ENCODE assay signal across 8 cellular contexts in the genomic region with DNA sequence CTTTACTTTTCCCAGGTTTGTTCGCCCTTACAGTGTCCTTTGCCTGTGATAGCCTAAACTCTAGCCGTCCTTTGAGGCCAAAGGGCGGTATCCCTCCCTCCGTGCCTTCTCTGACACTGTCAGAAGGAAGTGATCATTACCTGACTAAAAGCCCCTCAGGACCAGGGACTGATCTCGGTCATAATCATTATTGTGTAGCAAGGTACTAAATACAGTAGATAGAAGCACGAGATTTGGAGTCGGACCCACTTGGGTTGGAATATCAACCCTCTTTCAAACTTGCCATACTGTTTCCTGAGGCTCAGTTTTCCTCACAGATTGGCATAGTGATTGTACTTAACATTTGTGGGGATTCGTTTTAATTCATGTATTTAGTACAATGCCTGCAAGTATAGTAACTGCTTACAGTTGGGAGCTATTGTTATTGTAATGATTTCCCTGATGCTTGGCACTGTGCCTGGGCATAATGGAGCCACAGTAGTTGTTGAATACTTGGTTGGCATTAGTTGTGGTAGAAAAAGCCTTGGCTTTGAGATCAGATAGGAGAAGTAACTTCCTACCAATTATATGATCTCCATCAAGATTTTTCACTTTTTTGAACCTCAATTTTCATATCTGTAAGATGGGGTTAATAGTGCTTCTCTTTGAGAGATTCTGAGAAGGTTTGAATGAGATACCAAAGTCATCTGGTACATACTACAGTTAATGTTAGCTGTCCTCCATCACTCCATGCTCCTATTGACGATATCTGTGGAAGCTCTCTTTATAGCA. TPM values are rescaled to one million over a fixed set of nuclear protein-coding genes. Genes with fewer than 3 reads are reported as not detected.
DNase-seq lines count a peak whose midpoint lies in the region; ATAC-seq and TF ChIP-seq lines count a peak whose summit lies in the region.

No MANE protein-coding gene starts in this region.

- intact Hi-C loops in Caco-2 (cut with micrococcal nuclease; ENCODE audit: unreplicated experiment), result loop anchor here (1.0 to 5.0 kb wide), 3 partner anchors 36 to 55 kb away; a partner anchor contains a TSS

- H3K36me3 Mint-ChIP-seq in Caco-2 (ENCODE audit: insufficient read depth, unreplicated experiment), result peaks cover 14% of the 10 kb centered on the region

- H3K79me2 ChIP-seq in neural cell (replicated peaks; ENCODE audit: insufficient read depth, low read length), result no peaks in the 10 kb centered on the region

- POLR2A ChIA-PET in Caco-2 (lab: Charles Lee), result interaction anchor here (0.6 to 2.3 kb wide), 10 partner anchors 10 to 157 kb away, joined by 3 to 13 read pairs (median 4); a partner anchor contains a TSS

- H4K20me1 ChIP-seq in neural cell (ENCODE audit: insufficient read depth), result no peaks in the 10 kb centered on the region

- H3K4me3 ChIP-seq in Caco-2 (ENCODE audit: low read depth, low read length), result peak overlapping the region; percentile 72
- H3K4me3 ChIP-seq in LNCaP clone FGC (ENCODE audit: low read depth, low read length), result peak overlapping the region; percentile 94
- H3K4me3 ChIP-seq in coronary artery, result peak overlapping the region; percentile 83
- peak overlapping the region; percentile 75 for H3K4me3 ChIP-seq in neural cell (ENCODE audit: low read length)

- no peak for TF ChIP-seq RAD21 in neural cell (conservative IDR thresholded peaks at IDR 0.05)

- TF ChIP-seq CTCF in Caco-2 (IDR thresholded peaks at IDR 0.05; ENCODE audit: insufficient read depth in 1 of 2, low read depth in 1 of 2, low read length in 1 of 2, severe bottlenecking in 1 of 2, unreplicated experiment in 1 of 2), result no peak
- no peak for TF ChIP-seq CTCF in LNCaP clone FGC (IDR thresholded peaks at IDR 0.05; ENCODE audit: control insufficient read depth, extremely low read depth, insufficient read depth)
- no peak for TF ChIP-seq CTCF in coronary artery (IDR thresholded peaks at IDR 0.05)
- TF ChIP-seq CTCF in neural cell (IDR thresholded peaks at IDR 0.05; ENCODE audit: poor library complexity, severe bottlenecking), result no peak

- peak overlapping the region; percentile 98 for H3K27ac Mint-ChIP-seq in Caco-2 (ENCODE audit: unreplicated experiment)

- H3K9me3 Mint-ChIP-seq in Caco-2 (ENCODE audit: unreplicated experiment), result no peaks in the 10 kb centered on the region

- H3K9me3 ChIP-seq in Caco-2 (no peaks in the 10 kb centered on the region), neural cell (ENCODE audit: low read length) (no peaks in the 10 kb centered on the region)

- peak overlapping the region; percentile 51 for H2AFZ ChIP-seq in neural cell (ENCODE audit: low read depth, low read length)

- ATAC-seq in GM21723 (IDR thresholded peaks at IDR 0.05; ENCODE audit: unreplicated experiment) (no peak), HG02642 (IDR thresholded peaks at IDR 0.05; ENCODE audit: poor library complexity, unreplicated experiment) (no peak), HG03520 (IDR thresholded peaks at IDR 0.05; ENCODE audit: unreplicated experiment) (no peak)

- H3K4me1 Mint-ChIP-seq in Caco-2 (ENCODE audit: low read depth, unreplicated experiment), result no peaks in the 10 kb centered on the region

- peak overlapping the region; percentile 96 for H3K4me3 Mint-ChIP-seq in Caco-2 (ENCODE audit: unreplicated experiment)

- no peaks in the 10 kb centered on the region for H3F3A ChIP-seq in neural cell (ENCODE audit: insufficient read depth, low read length, poor library complexity, severe bottlenecking)

- TF ChIP-seq EP300 in neural cell (conservative IDR thresholded peaks at IDR 0.05; ENCODE audit: poor library complexity, severe bottlenecking), result no peak

- no peaks in the 10 kb centered on the region for H3K27me3 ChIP-seq in Caco-2 (replicated peaks; ENCODE audit: control insufficient read depth, insufficient read depth, low read length)
- H3K27me3 ChIP-seq in neural cell (ENCODE audit: insufficient read depth, low read depth, low read length), result no peaks in the 10 kb centered on the region

- H3K4me1 ChIP-seq in Caco-2, result peaks cover 23% of the 10 kb centered on the region

- H3K36me3 ChIP-seq in Caco-2 (ENCODE audit: control insufficient read depth, insufficient read depth, low read length) (no peaks in the 10 kb centered on the region), neural cell (ENCODE audit: insufficient read depth, low read length) (no peaks in the 10 kb centered on the region)

- peak overlapping the region; percentile 83 for H3K9ac ChIP-seq in neural cell (ENCODE audit: low read length)

- DNase-seq in Caco-2 (no peak), LNCaP clone FGC (ENCODE audit: low read depth) (no peak), coronary artery (ENCODE audit: low spot score) (no peak), HPDE6-E6E7 (ENCODE audit: extremely low spot score) (no peak)

- H3K9me2 ChIP-seq in neural cell (ENCODE audit: insufficient read depth, low read length), result no peaks in the 10 kb centered on the region

- peak overlapping the region; percentile 90 to 94 for H3K27ac ChIP-seq in coronary artery
- peak overlapping the region; percentile 85 for H3K27ac ChIP-seq in neural cell (ENCODE audit: low read length)

- CTCF ChIA-PET in Caco-2 (lab: Charles Lee), result interaction anchor here (0.6 to 2.8 kb wide), 7 partner anchors 44 to 210 kb away, joined by 3 to 11 read pairs (median 4); a partner anchor contains a TSS

- BruUV-seq in Caco-2 (replicated peaks; lab: Mats Ljungman, UMichigan), result TSS peak; percentile 77

- peak overlapping the region; percentile 72 for H3K4me2 ChIP-seq in neural cell (ENCODE audit: low read length)

- H3K27me3 Mint-ChIP-seq in Caco-2 (ENCODE audit: insufficient read depth, unreplicated experiment), result no peaks in the 10 kb centered on the region

TF ChIP-seq in neural cell, 6 proteins besides CTCF, POLR2A, EP300 and RAD21:
- TF ChIP-seq MXI1 (conservative IDR thresholded peaks at IDR 0.05; ENCODE audit: poor library complexity, severe bottlenecking), result no peak

RNA-seq across cellular contexts. Expression of a gene that starts 0.8 kb away (rescaled TPM):
- 21.7 and 24.3 TPM in 2 replicates for total RNA-seq in Caco-2 (2022)
- 54.9 and 55.0 TPM in 2 replicates for polyA plus RNA-seq in neural cell
- polyA minus RNA-seq in neural cell, result 19.0 and 22.7 TPM in 2 replicates

RNA-seq across cellular contexts. Expression of a gene that starts 26.4 kb away (rescaled TPM):
- total RNA-seq in Caco-2 (2022), result 1.5 TPM in 2 replicates
- polyA plus RNA-seq in neural cell, result 2.7 and 5.6 TPM in 2 replicates
- 0.46 TPM in 1 of 2 replicates, not detected in the other for polyA minus RNA-seq in neural cell

RNA-seq across cellular contexts. Expression of a gene that starts 27.2 kb away (rescaled TPM):
- 56.2 and 57.6 TPM in 2 replicates for total RNA-seq in Caco-2 (2022)
- polyA plus RNA-seq in neural cell, result 59.7 and 75.2 TPM in 2 replicates
- 44.8 and 45.3 TPM in 2 replicates for polyA minus RNA-seq in neural cell

RNA-seq across cellular contexts. Expression of a gene that starts 28.9 kb away (rescaled TPM):
- total RNA-seq in Caco-2 (2022), result 6.1 and 6.2 TPM in 2 replicates
- 18.7 and 25.3 TPM in 2 replicates for polyA plus RNA-seq in neural cell
- 24.1 and 25.9 TPM in 2 replicates for polyA minus RNA-seq in neural cell

RNA-seq across cellular contexts. Expression of a gene that starts 54.7 kb away (rescaled TPM):
- total RNA-seq in Caco-2 (2022), result 8.5 and 9.1 TPM in 2 replicates
- polyA plus RNA-seq in neural cell, result 39.3 and 44.0 TPM in 2 replicates
- polyA minus RNA-seq in neural cell, result 39.7 and 50.9 TPM in 2 replicates
